10 cellular contexts compared by ENCODE assay signal in the genomic region with DNA sequence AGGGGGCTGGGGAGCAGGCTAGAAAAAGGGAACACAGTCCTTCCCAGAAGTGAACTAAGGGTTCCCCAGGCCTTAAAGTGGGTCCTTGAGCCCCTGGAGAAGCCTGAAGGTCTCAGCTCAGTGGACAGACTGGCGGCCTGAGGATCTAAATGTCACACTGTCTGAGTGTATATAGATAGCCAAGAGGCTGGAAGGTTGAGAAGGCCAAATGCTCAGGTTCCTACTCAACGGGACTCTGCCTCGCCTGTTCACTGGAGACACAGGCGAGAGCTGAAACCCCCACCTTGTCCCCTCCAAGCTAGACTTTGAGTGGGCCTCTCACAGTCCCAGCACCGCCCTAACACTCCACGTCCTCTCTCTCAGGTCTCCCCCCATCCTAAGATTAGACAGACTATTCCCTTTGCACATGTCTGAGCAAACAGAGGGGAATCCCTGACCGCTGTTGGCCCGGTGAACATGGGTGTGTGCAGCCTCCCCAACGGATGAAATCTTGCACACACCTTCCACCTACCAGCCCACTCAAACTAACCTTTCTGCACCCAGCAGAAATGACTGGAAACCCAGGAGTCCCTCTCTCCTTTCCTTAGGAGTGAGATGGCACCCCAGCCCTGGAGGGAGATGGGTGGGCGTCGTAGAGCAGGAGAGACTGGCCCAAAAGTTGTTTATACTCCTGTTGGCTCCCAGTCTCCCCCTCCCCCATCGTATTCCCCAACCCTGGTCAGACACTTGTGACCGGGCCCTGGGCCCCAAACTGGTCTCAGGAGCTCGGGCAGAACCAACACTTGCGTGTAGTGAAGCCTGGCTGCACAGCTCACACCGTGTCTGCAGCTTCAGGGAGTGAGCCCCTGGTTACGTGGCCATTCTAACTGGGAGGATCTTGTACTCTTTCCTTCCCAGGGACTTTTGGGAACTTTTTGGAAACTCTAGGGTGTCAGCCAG. TPM values are rescaled to one million over a fixed set of nuclear protein-coding genes. Genes with fewer than 3 reads are reported as not detected.
DNase-seq lines count a peak whose midpoint lies in the region; ATAC-seq and TF ChIP-seq lines count a peak whose summit lies in the region.
"Had no signal": no experiment of that assay in that cellular context is flagged by ENCODE, and none has a peak within 500 bp of the region (broad histone marks: within the 10 kb centered on the region; RNA-seq: fewer than 3 reads in every experiment).

No MANE protein-coding gene starts in this region.

- peaks cover 0 to 3% of the 10 kb centered on the region in 2 donors for H3K4me1 Mint-ChIP-seq in effector memory CD8-positive, alpha-beta T cell (ENCODE audit: low read depth in 2 of 2)

- H3K4me3 ChIP-seq in AG04449 (ENCODE audit: low read depth, low read length) (peak overlapping the region; percentile 76), SJCRH30 (peak overlapping the region; percentile 99), gastroesophageal sphincter (peak overlapping the region; percentile 79 to 82), neuron (ENCODE audit: low read length) (peak overlapping the region; percentile 68)

- TF ChIP-seq CTCF in AG04449 (IDR thresholded peaks at IDR 0.05; ENCODE audit: insufficient read depth, low read length, missing control alignments) (no peak), gastroesophageal sphincter (IDR thresholded peaks at IDR 0.05) (no peak)

- ATAC-seq in gastroesophageal sphincter, result no peak
- no peak for ATAC-seq in effector memory CD8-positive, alpha-beta T cell (replicated peaks)

- no peaks in the 10 kb centered on the region for H3K9me3 ChIP-seq in SJCRH30 (replicated peaks)
- no peaks in the 10 kb centered on the region for H3K9me3 ChIP-seq in gastroesophageal sphincter
- H3K9me3 ChIP-seq in neuron (ENCODE audit: low read length), result no peaks in the 10 kb centered on the region

- TF ChIP-seq POLR2A in gastroesophageal sphincter (IDR thresholded peaks at IDR 0.05), result peak; percentile 30 to 42

- H3K27ac ChIP-seq in SJCRH30 (peak overlapping the region; percentile 85), gastroesophageal sphincter (peak overlapping the region; percentile 84 to 99 (median 97))

- POLR2A ChIA-PET in AG04449 (lab: Yijun Ruan, JAX), result interaction anchor here (0.6 kb wide), 1 partner anchor 41 kb away, joined by 3 read pairs; no protein-coding TSS in a partner anchor

- H3K4me1 ChIP-seq in SJCRH30 (peaks cover 49% of the 10 kb centered on the region), gastroesophageal sphincter (peaks cover 2 to 78% (median 35%) of the 10 kb centered on the region in 3 donors), neuron (ENCODE audit: insufficient read depth, low read length) (peaks cover 75% of the 10 kb centered on the region)

- DNase-seq in AG04449 (ENCODE audit: low read depth, low spot score) (no peak), SJCRH30 (peak in 1 of 2 experiments; percentile 59), DMS53 (lab: John Stamatoyannopoulos, UW) (no peak), NCI-H1092 (lab: John Stamatoyannopoulos, UW) (no peak)
- DNase-seq in activated CD8-positive, alpha-beta memory T cell treated with anti-CD3 and anti-CD28 coated beads, Interleukin-2, amount 50 U/mL, for 4 hours, result no peak
- no peak for DNase-seq in effector memory CD8-positive, alpha-beta T cell
- DNase-seq: NCI-H345; stimulated activated CD4-positive, alpha-beta T cell treated with anti-CD3 and anti-CD28 coated beads, Interleukin-12 subunit alpha, Interleukin-12 subunit beta, amount 100 ng/mL, for 4 hours had no signal

- CTCF ChIA-PET in AG04449 (lab: Yijun Ruan, JAX), result interaction anchor here (0.9 to 2.7 kb wide), 4 partner anchors 37 to 196 kb away, joined by 4 to 13 read pairs (median 10); no protein-coding TSS in a partner anchor

- H3K36me3 Mint-ChIP-seq in effector memory CD8-positive, alpha-beta T cell (ENCODE audit: insufficient read depth), result no peaks in the 10 kb centered on the region

- no peaks in the 10 kb centered on the region for H3K9me3 Mint-ChIP-seq in effector memory CD8-positive, alpha-beta T cell

- 0 to 47% methylated on average over 1 to 13 of the region's 17 CpGs for WGBS in gastroesophageal sphincter (ENCODE audit: low coverage in 1 of 2), 2 donors

- H3K27me3 Mint-ChIP-seq in effector memory CD8-positive, alpha-beta T cell, result peaks cover 47 to 58% of the 10 kb centered on the region in 2 donors

- H3K27me3 ChIP-seq in SJCRH30, result no peaks in the 10 kb centered on the region
- H3K27me3 ChIP-seq in gastroesophageal sphincter, result no peaks in the 10 kb centered on the region
- H3K27me3 ChIP-seq in neuron (ENCODE audit: insufficient read depth, low read length), result no peaks in the 10 kb centered on the region

- no peak overlapping the region for H3K4me3 Mint-ChIP-seq in effector memory CD8-positive, alpha-beta T cell

- no peak overlapping the region for H3K27ac Mint-ChIP-seq in effector memory CD8-positive, alpha-beta T cell

- peaks cover 60% of the 10 kb centered on the region for H3K36me3 ChIP-seq in SJCRH30
- H3K36me3 ChIP-seq in gastroesophageal sphincter, result peaks cover 0 to under 1% of the 10 kb centered on the region in 2 donors
- no peaks in the 10 kb centered on the region for H3K36me3 ChIP-seq in neuron (ENCODE audit: insufficient read depth, low read length)

- no peak overlapping the region for H2AFZ ChIP-seq in neuron (ENCODE audit: low read depth, low read length)

- TF ChIP-seq EP300 in gastroesophageal sphincter (IDR thresholded peaks at IDR 0.05), result no peak

RNA-seq across cellular contexts. Expression of a gene that starts 1.9 kb away (rescaled TPM):
- 361 and 363 TPM in 2 replicates for total RNA-seq in SJCRH30 (2014; rRNA removed; shearing (Covaris generic))
- total RNA-seq in gastroesophageal sphincter, result 100 to 1,000 TPM in 3 of 4 donors, 10 to 100 TPM in 1; 89.0 to 277 (median 194) TPM
